ENCODE assay signal across 16 cellular contexts in the genomic region with DNA sequence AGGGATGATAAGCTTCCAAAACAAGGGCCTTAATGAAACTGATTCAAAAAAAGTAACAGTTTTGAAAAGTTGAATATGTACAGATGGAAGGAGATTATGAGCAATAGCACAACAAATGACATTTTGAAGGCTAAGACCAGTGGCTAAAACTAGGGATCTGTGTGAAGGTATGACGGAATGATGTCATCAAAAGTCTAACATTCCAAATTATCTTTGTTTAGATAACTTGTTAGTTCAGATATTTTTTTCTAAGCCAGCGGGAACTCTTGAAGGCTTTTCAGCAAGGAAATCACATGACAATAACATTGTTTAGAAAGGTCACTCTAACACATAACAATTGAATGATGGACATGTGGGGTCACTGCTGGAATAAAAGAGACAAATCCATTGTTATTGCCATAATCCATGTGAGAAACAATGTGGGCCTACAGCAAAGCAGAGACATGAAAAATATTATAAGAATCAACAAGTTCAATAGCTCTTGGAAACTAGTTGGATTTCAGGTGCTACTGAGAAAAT.
A peak's percentile ranks its signal among the peaks of the same experiment; 100 is the strongest.
DNase-seq lines count a peak whose midpoint lies in the region; ATAC-seq, FAIRE-seq and TF ChIP-seq lines count a peak whose summit lies in the region.
"Had no signal": no experiment of that assay in that cellular context is flagged by ENCODE, and none has a peak within 500 bp of the region (broad histone marks: within the 10 kb centered on the region; RNA-seq: fewer than 3 reads in every experiment).

No MANE protein-coding gene starts in this region.

- ATAC-seq in GM23338 = no peak
- ATAC-seq in activated T-cell treated with anti-CD3 and anti-CD28 coated beads, Interleukin-2, amount 50 U/mL, for 72 hours (replicated peaks in 1 of 2) = no peak
- ATAC-seq: A549; CD8-positive, alpha-beta T cell; GM12878 had no signal

- H3K27me3 ChIP-seq in GM23338 (ENCODE audit: insufficient read depth) (no peaks in the 10 kb centered on the region), astrocyte (ENCODE audit: insufficient read depth, low read length) (no peaks in the 10 kb centered on the region), vagina (no peaks in the 10 kb centered on the region)
- H3K27me3 ChIP-seq: BE2C had no signal

- H3K9me3 ChIP-seq in astrocyte (ENCODE audit: insufficient read depth, low read depth, low read length) (no peaks in the 10 kb centered on the region), vagina (no peaks in the 10 kb centered on the region)
- H3K9me3 ChIP-seq: A549, BE2C, HAP-1 had no signal

- H3K9ac ChIP-seq in astrocyte (ENCODE audit: low read length) = no peak overlapping the region

- H3K9me3 Mint-ChIP-seq in GM23338 = peaks cover 3% of the 10 kb centered on the region; the same call in 1 of the 3 replicates
- no peaks in the 10 kb centered on the region for H3K9me3 Mint-ChIP-seq in astrocyte (ENCODE audit: unreplicated experiment)
- H3K9me3 Mint-ChIP-seq in type B pancreatic cell = no peaks in the 10 kb centered on the region
- no peaks in the 10 kb centered on the region for H3K9me3 Mint-ChIP-seq in activated T-cell treated with anti-CD3 and anti-CD28 coated beads, Interleukin-2, amount 50 U/mL, for 72 hours
- H3K9me3 Mint-ChIP-seq: CD8-positive, alpha-beta T cell had no signal

- no peak overlapping the region for H2AFZ ChIP-seq in GM23338
- H2AFZ ChIP-seq in astrocyte (ENCODE audit: low read depth, low read length) = no peak overlapping the region

- H3K9me2 ChIP-seq in GM23338 (ENCODE audit: insufficient read depth) = peaks cover 9% of the 10 kb centered on the region

- peaks cover 3% of the 10 kb centered on the region for H3K27me3 Mint-ChIP-seq in GM23338 (ENCODE audit: insufficient read depth, low read depth, poor library complexity)
- no peaks in the 10 kb centered on the region for H3K27me3 Mint-ChIP-seq in astrocyte (ENCODE audit: low read depth, unreplicated experiment)
- no peaks in the 10 kb centered on the region for H3K27me3 Mint-ChIP-seq in type B pancreatic cell
- H3K27me3 Mint-ChIP-seq in activated T-cell treated with anti-CD3 and anti-CD28 coated beads, Interleukin-2, amount 50 U/mL, for 72 hours (ENCODE audit: low read depth) = no peaks in the 10 kb centered on the region

- H3K27ac Mint-ChIP-seq in GM23338 (peak overlapping the region; percentile 61), astrocyte (ENCODE audit: unreplicated experiment) (no peak overlapping the region), type B pancreatic cell (peak overlapping the region; percentile 27)
- no peak overlapping the region for H3K27ac Mint-ChIP-seq in activated T-cell treated with anti-CD3 and anti-CD28 coated beads, Interleukin-2, amount 50 U/mL, for 72 hours
- H3K27ac Mint-ChIP-seq: CD8-positive, alpha-beta T cell had no signal

- H3K4me2 ChIP-seq in GM23338 (peak overlapping the region; percentile 10; the same call in 1 of the 2 replicates), astrocyte (ENCODE audit: low read length) (no peak overlapping the region)
- H3K4me2 ChIP-seq: A549 had no signal

- H3K4me1 ChIP-seq in GM23338 (ENCODE audit: insufficient read depth) (0 out of 2 replicates have a peak, but pooled peaks cover 10% of the 10 kb centered on the region), astrocyte (ENCODE audit: insufficient read depth, low read length) (no peaks in the 10 kb centered on the region), vagina (no peaks in the 10 kb centered on the region)
- H3K4me1 ChIP-seq: A549, HAP-1 had no signal

- H3K36me3 Mint-ChIP-seq in GM23338 (ENCODE audit: low read depth) = 0 out of 3 replicates have a peak, but pooled peaks cover 5% of the 10 kb centered on the region
- H3K36me3 Mint-ChIP-seq in astrocyte (ENCODE audit: low read depth, unreplicated experiment) = no peaks in the 10 kb centered on the region
- H3K36me3 Mint-ChIP-seq in type B pancreatic cell = no peaks in the 10 kb centered on the region
- H3K36me3 Mint-ChIP-seq in activated T-cell treated with anti-CD3 and anti-CD28 coated beads, Interleukin-2, amount 50 U/mL, for 72 hours (ENCODE audit: insufficient read depth in 2 of 2) = peaks cover 0 to 2% of the 10 kb centered on the region in 2 donors
- H3K36me3 Mint-ChIP-seq: CD8-positive, alpha-beta T cell had no signal

- intact Hi-C loops in vagina (cut with DNase I) = no loop called here

- H3K36me3 ChIP-seq in GM23338 (ENCODE audit: insufficient read depth) = no peaks in the 10 kb centered on the region
- H3K36me3 ChIP-seq in astrocyte (ENCODE audit: insufficient read depth, low read length) = no peaks in the 10 kb centered on the region
- no peaks in the 10 kb centered on the region for H3K36me3 ChIP-seq in vagina
- H3K36me3 ChIP-seq: BE2C, HAP-1 had no signal

- TF ChIP-seq CTCF in GM23338 (conservative IDR thresholded peaks at IDR 0.05; ENCODE audit: low read depth in 2 of 2) (no peak), astrocyte (IDR thresholded peaks at IDR 0.05; ENCODE audit: insufficient read depth, low read depth, low read length) (no peak), type B pancreatic cell (conservative IDR thresholded peaks at IDR 0.05) (no peak), vagina (IDR thresholded peaks at IDR 0.05) (no peak)

- no peak overlapping the region for H3K4me3 Mint-ChIP-seq in GM23338
- no peak overlapping the region for H3K4me3 Mint-ChIP-seq in astrocyte (ENCODE audit: unreplicated experiment)
- no peak overlapping the region for H3K4me3 Mint-ChIP-seq in type B pancreatic cell
- H3K4me3 Mint-ChIP-seq in activated T-cell treated with anti-CD3 and anti-CD28 coated beads, Interleukin-2, amount 50 U/mL, for 72 hours = no peak overlapping the region
- H3K4me3 Mint-ChIP-seq: CD8-positive, alpha-beta T cell had no signal

- H3K27ac ChIP-seq in GM23338 (ENCODE audit: low read depth) (peak overlapping the region; percentile 13; the same call in 1 of the 2 replicates), astrocyte (ENCODE audit: low read depth, low read length) (no peak overlapping the region), vagina (no peak overlapping the region)
- H3K27ac ChIP-seq: A549, C4-2B had no signal

- H3K79me2 ChIP-seq in GM23338 (replicated peaks; ENCODE audit: insufficient read depth) (no peaks in the 10 kb centered on the region), astrocyte (ENCODE audit: insufficient read depth, low read length) (no peaks in the 10 kb centered on the region)

- H3K4me1 Mint-ChIP-seq in GM23338 = peaks cover 10% of the 10 kb centered on the region
- H3K4me1 Mint-ChIP-seq in astrocyte (ENCODE audit: low read depth, unreplicated experiment) = peaks cover 11% of the 10 kb centered on the region
- peaks cover 5% of the 10 kb centered on the region for H3K4me1 Mint-ChIP-seq in type B pancreatic cell (ENCODE audit: unreplicated experiment)
- H3K4me1 Mint-ChIP-seq in activated T-cell treated with anti-CD3 and anti-CD28 coated beads, Interleukin-2, amount 50 U/mL, for 72 hours (ENCODE audit: low read depth) = no peaks in the 10 kb centered on the region

- no peaks in the 10 kb centered on the region for H3F3A ChIP-seq in GM23338 (replicated peaks; ENCODE audit: low read depth)

- DNase-seq in GM23338 (ENCODE audit: low spot score) = peak; percentile 19
- no peak for DNase-seq in astrocyte (ENCODE audit: low read depth)
- DNase-seq in iris pigment epithelial cell (ENCODE audit: low read depth) = peak; percentile 55
- DNase-seq in type B pancreatic cell (ENCODE audit: extremely low spot score, unreplicated experiment) = no peak
- DNase-seq in vagina (ENCODE audit: extremely low spot score in 2 of 2) = no peak
- DNase-seq in activated T-cell treated with anti-CD3 and anti-CD28 coated beads, Interleukin-2, amount 50 U/mL, for 72 hours = no peak
- no peak for DNase-seq in effector CD4-positive, alpha-beta T cell
- DNase-seq: BE2C; CD8-positive, alpha-beta T cell; COR-L47; GOT3 had no signal

- FAIRE-seq in astrocyte (lab: Jason Lieb, UNC) = peak; percentile 5
- FAIRE-seq: A549, GM12878, GM18507 had no signal

- TF ChIP-seq POLR2A in vagina (IDR thresholded peaks at IDR 0.05) = no peak

- H3K4me3 ChIP-seq in GM23338 (no peak overlapping the region), astrocyte (ENCODE audit: insufficient read depth, low read depth, low read length) (no peak overlapping the region), vagina (no peak overlapping the region)
- H3K4me3 ChIP-seq: A549, GM12878, HAP-1 had no signal

- H4K20me1 ChIP-seq in GM23338 (replicated peaks; ENCODE audit: insufficient read depth) (no peaks in the 10 kb centered on the region), astrocyte (ENCODE audit: insufficient read depth, low read length) (no peaks in the 10 kb centered on the region)

TF ChIP-seq in GM23338, 12 proteins besides CTCF, POLR2A, EP300 and RAD21 (continues in another document):
- no peak for TF ChIP-seq POLR2AphosphoS5 (IDR thresholded peaks at IDR 0.05; ENCODE audit: low read depth)
- no peak for TF ChIP-seq ZNF331 (CRISPR knock-in tag; IDR thresholded peaks at IDR 0.05; ENCODE audit: low read depth)
- no peak for TF ChIP-seq STAT1 (IDR thresholded peaks at IDR 0.05; ENCODE audit: unreplicated experiment)
- TF ChIP-seq ZNF114 (CRISPR knock-in tag; IDR thresholded peaks at IDR 0.05) = no peak
- no peak for TF ChIP-seq EZH2 (IDR thresholded peaks at IDR 0.05; ENCODE audit: low read depth, unreplicated experiment)
- TF ChIP-seq NANOG (IDR thresholded peaks at IDR 0.05; ENCODE audit: borderline replicate concordance) = no peak

Comparison
In these comparisons a context has a peak if more than half of its experiments do, and no peak if none do; other contexts are left out.
1. DNase-seq: peak in GM23338 (single experiment) and iris pigment epithelial cell (single experiment); none in astrocyte (single experiment), type B pancreatic cell (single experiment), vagina (0 of 2), activated T-cell treated with anti-CD3 and anti-CD28 coated beads, Interleukin-2, amount 50 U/mL, for 72 hours (0 of 2) and effector CD4-positive, alpha-beta T cell (single experiment).
2. H3K27ac Mint-ChIP-seq: peak in GM23338 (single experiment) and type B pancreatic cell (single experiment); none in astrocyte (single experiment) and activated T-cell treated with anti-CD3 and anti-CD28 coated beads, Interleukin-2, amount 50 U/mL, for 72 hours (single experiment).